ENCODE assay signal across 19 cellular contexts in the genomic region with DNA sequence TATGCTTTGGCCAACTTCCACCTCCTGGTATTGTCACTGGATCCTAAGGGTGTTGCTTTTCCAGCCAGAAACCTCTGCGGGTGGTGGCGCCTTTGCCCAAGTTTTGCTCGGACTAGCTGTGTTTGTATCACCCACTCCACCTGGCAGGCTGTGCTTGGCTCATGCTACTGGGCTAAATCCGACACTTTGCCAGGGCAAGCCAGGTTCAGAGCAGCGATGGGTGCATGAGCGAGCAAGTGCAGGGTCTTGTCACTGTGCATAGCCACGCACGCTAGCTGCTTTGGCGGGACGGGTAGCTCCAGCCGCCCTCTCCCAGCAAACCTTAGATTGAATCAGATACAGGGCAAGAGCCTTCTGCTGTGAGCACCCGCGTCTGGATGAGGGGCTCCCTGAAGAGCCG.
DNase-seq lines count a peak whose midpoint lies in the region; ATAC-seq, FAIRE-seq and TF ChIP-seq lines count a peak whose summit lies in the region.
"Had no signal": no experiment of that assay in that cellular context is flagged by ENCODE, and none has a peak within 500 bp of the region (broad histone marks: within the 10 kb centered on the region; RNA-seq: fewer than 3 reads in every experiment).

No MANE protein-coding gene starts in this region.

- peak; percentile 26 for DNase-seq in left ventricle myocardium superior
- DNase-seq in heart left ventricle = no peak
- peak; percentile 7 for DNase-seq in RPMI8226
- no peak for DNase-seq in urothelium cell line (ENCODE audit: low spot score)
- no peak for DNase-seq in breast epithelium (ENCODE audit: low spot score in 2 of 2)
- DNase-seq in NCI-H345 treated with DMSO at 0.1 percent for 48 hours (lab: John Stamatoyannopoulos, UW; ENCODE audit: unreplicated experiment) = no peak
- DNase-seq: C1 segment of cervical spinal cord, DND-41, H9, IMR-90, Karpas-422, MM.1S, NCI-H1092 treated with DMSO at 0.1 percent for 48 hours, NCI-H187, NCI-H345, OCI-M1 had no signal

- no peak for TF ChIP-seq POLR2A in heart left ventricle (IDR thresholded peaks at IDR 0.05)
- TF ChIP-seq POLR2A in breast epithelium (IDR thresholded peaks at IDR 0.05) = no peak

- ATAC-seq in left ventricle myocardium superior (no peak), heart left ventricle (no peak), esophagus mucosa (no peak)

- H3K27ac ChIP-seq in heart left ventricle (no peak overlapping the region), breast epithelium (no peak overlapping the region)

- no peaks in the 10 kb centered on the region for H3K36me3 ChIP-seq in heart left ventricle
- no peaks in the 10 kb centered on the region for H3K36me3 ChIP-seq in breast epithelium

- WGBS in heart left ventricle, 4 donors = 86 to 93% (median 89%) methylated on average over 9 to 14 of the region's 14 CpGs

- no peak for TF ChIP-seq CTCF in heart left ventricle (IDR thresholded peaks at IDR 0.05)
- no peak for TF ChIP-seq CTCF in breast epithelium (IDR thresholded peaks at IDR 0.05)

- TF ChIP-seq EP300 in Ishikawa (IDR thresholded peaks at IDR 0.05; ENCODE audit: borderline replicate concordance) = no peak

- H3K4me3 ChIP-seq in heart left ventricle (no peak overlapping the region), breast epithelium (no peak overlapping the region)

- H3K4me1 ChIP-seq in heart left ventricle = no peaks in the 10 kb centered on the region
- no peaks in the 10 kb centered on the region for H3K4me1 ChIP-seq in breast epithelium

- H3K27me3 ChIP-seq in heart left ventricle (no peaks in the 10 kb centered on the region), breast epithelium (no peaks in the 10 kb centered on the region)

- intact Hi-C loops in left ventricle myocardium superior (cut with micrococcal nuclease) (no loop called here), heart left ventricle (cut with DNase I) (no loop called here), breast epithelium (cut with DNase I; ENCODE audit: low total_unique reads) (no loop called here)

- H3K9me3 ChIP-seq in heart left ventricle (no peaks in the 10 kb centered on the region), breast epithelium (no peaks in the 10 kb centered on the region)

- TF ChIP-seq RAD21 in Ishikawa (IDR thresholded peaks at IDR 0.05; ENCODE audit: low read depth) = peak; percentile 55

- peak; percentile 37 for FAIRE-seq in urothelium cell line (lab: Jason Lieb, UNC)
- FAIRE-seq: D721Med had no signal

TF ChIP-seq in Ishikawa, 13 proteins besides CTCF, POLR2A, EP300 and RAD21:
- TF ChIP-seq ZBTB7A (IDR thresholded peaks at IDR 0.05; ENCODE audit: low read depth) = no peak
- TF ChIP-seq, protein P1, sequence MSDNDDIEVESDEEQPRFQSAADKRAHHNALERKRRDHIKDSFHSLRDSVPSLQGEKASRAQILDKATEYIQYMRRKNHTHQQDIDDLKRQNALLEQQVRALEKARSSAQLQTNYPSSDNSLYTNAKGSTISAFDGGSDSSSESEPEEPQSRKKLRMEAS (IDR thresholded peaks at IDR 0.05) = peak; percentile 30; the same call in 1 of the 2 replicates

Comparison
In these comparisons a context has a peak if more than half of its experiments do, and no peak if none do; other contexts are left out.
1. DNase-seq: peak in left ventricle myocardium superior (single experiment) and RPMI8226 (single experiment); none in heart left ventricle (0 of 5), urothelium cell line (single experiment), breast epithelium (0 of 2) and NCI-H345 treated with DMSO at 0.1 percent for 48 hours (single experiment).